ENCODE assay signal across 23 cellular contexts in genomic region chr1:228552596-228553176, GRCh38.
"Had no signal": no experiment of that assay in that cellular context is flagged by ENCODE, and none has a peak within 500 bp of the region (broad histone marks: within the 10 kb centered on the region; RNA-seq: fewer than 3 reads in every experiment).

No MANE protein-coding gene starts in this region.

- H3K4me1 ChIP-seq: SJSA1 had no signal

- H3K4me3 Mint-ChIP-seq: IgD-negative memory B cell had no signal

- H3K27me3 ChIP-seq: SJSA1 had no signal

- H3K27me3 Mint-ChIP-seq: IgD-negative memory B cell had no signal

- H3K36me3 Mint-ChIP-seq: IgD-negative memory B cell had no signal

- H3K4me1 Mint-ChIP-seq: IgD-negative memory B cell had no signal

- FAIRE-seq: HTR-8/SVneo, RCC 7860 had no signal

- H3K27ac Mint-ChIP-seq: IgD-negative memory B cell had no signal

- H3K36me3 ChIP-seq: MG63, SJSA1 had no signal

- DNase-seq: KBM-7, MG63, NCI-H1092, NCI-H1105 treated with DMSO at 0.1 percent for 48 hours, NCI-H1417 treated with DMSO at 0.1 percent for 48 hours, NCI-H146, NCI-H1694 treated with DMSO at 0.1 percent for 48 hours, NCI-H1930, NCI-H2081, NCI-H2107, NCI-H2227 treated with DMSO at 0.1 percent for 48 hours, NCI-H524, NCI-H69, NCI-H774, Right ventricle myocardium superior, RPMI8226, SIG-M5 had no signal

- H3K9me3 ChIP-seq: MG63, SJSA1 had no signal

- H3K27ac ChIP-seq: HL-60, SJSA1, SK-N-MC had no signal

- H3K4me3 ChIP-seq: MG63, SJSA1, SK-N-MC had no signal
